In genomic region chr22:22710719-22711531, GRCh38 we compare ENCODE assay signal across 8 cellular contexts.
A peak's percentile ranks its signal among the peaks of the same experiment; 100 is the strongest.
DNase-seq lines count a peak whose midpoint lies in the region; ATAC-seq and TF ChIP-seq lines count a peak whose summit lies in the region.

No MANE protein-coding gene starts in this region.

- H3K36me3 Mint-ChIP-seq in dendritic cell treated with granulocyte-macrophage colony-stimulating factor and Interleukin-4, amounts not matched to agents 40 ng/mL and 50 ng/mL, for 4 days (ENCODE audit: low read depth): no peaks in the 10 kb centered on the region
- H3K36me3 Mint-ChIP-seq in mesothelial cell of epicardium: no peaks in the 10 kb centered on the region

- no peaks in the 10 kb centered on the region for H3K9me3 ChIP-seq in Karpas-422 (ENCODE audit: low read length)

- no peaks in the 10 kb centered on the region for H3K9me3 Mint-ChIP-seq in dendritic cell treated with granulocyte-macrophage colony-stimulating factor and Interleukin-4, amounts not matched to agents 40 ng/mL and 50 ng/mL, for 4 days
- H3K9me3 Mint-ChIP-seq in mesothelial cell of epicardium: no peaks in the 10 kb centered on the region

- peaks cover 45% of the 10 kb centered on the region for H3K4me1 ChIP-seq in Karpas-422 (ENCODE audit: low read length)

- H3K79me2 ChIP-seq in Karpas-422 (ENCODE audit: low read length): no peaks in the 10 kb centered on the region

- no peak overlapping the region for H3K4me3 Mint-ChIP-seq in dendritic cell treated with granulocyte-macrophage colony-stimulating factor and Interleukin-4, amounts not matched to agents 40 ng/mL and 50 ng/mL, for 4 days
- no peak overlapping the region for H3K4me3 Mint-ChIP-seq in mesothelial cell of epicardium

- H3K9me2 ChIP-seq in Karpas-422 (replicated peaks; ENCODE audit: insufficient read depth, low read length): no peaks in the 10 kb centered on the region

- ATAC-seq in GM19351 (IDR thresholded peaks at IDR 0.05; ENCODE audit: unreplicated experiment) (no peak), HG03457 (IDR thresholded peaks at IDR 0.05; ENCODE audit: unreplicated experiment) (no peak)

- H4K20me1 ChIP-seq in Karpas-422 (ENCODE audit: insufficient read depth, low read depth, low read length): no peaks in the 10 kb centered on the region

- peaks cover 13% of the 10 kb centered on the region for H3K27me3 Mint-ChIP-seq in dendritic cell treated with granulocyte-macrophage colony-stimulating factor and Interleukin-4, amounts not matched to agents 40 ng/mL and 50 ng/mL, for 4 days
- H3K27me3 Mint-ChIP-seq in mesothelial cell of epicardium (ENCODE audit: low read depth): peaks cover 87% of the 10 kb centered on the region

- no peak overlapping the region for H3K27ac ChIP-seq in Karpas-422 (ENCODE audit: low read length)

- no peak overlapping the region for H3K9ac ChIP-seq in Karpas-422 (ENCODE audit: low read length)

- peak; percentile 90 for TF ChIP-seq CTCF in mesothelial cell of epicardium (IDR thresholded peaks at IDR 0.05; ENCODE audit: unreplicated experiment)

- peak overlapping the region; percentile 6 for H3K27ac Mint-ChIP-seq in dendritic cell treated with granulocyte-macrophage colony-stimulating factor and Interleukin-4, amounts not matched to agents 40 ng/mL and 50 ng/mL, for 4 days
- no peak overlapping the region for H3K27ac Mint-ChIP-seq in mesothelial cell of epicardium

- no peak overlapping the region for H3K4me3 ChIP-seq in Karpas-422 (ENCODE audit: low read length)

- DNase-seq in EL (peak; percentile 18), Karpas-422 (peak; percentile 86), mesothelial cell of epicardium (ENCODE audit: low spot score in 2 of 2, unreplicated experiment in 2 of 2) (peak; percentile 51 to 82)
- peak; percentile 78 for DNase-seq in activated CD4-positive, alpha-beta T cell treated with anti-CD3 and anti-CD28 coated beads, Interleukin-2, amount 50 U/mL, for 1 hour
- peak; percentile 73 for DNase-seq in stimulated activated CD8-positive, alpha-beta memory T cell treated with anti-CD3 and anti-CD28 coated beads, Interleukin-7, amount 100 ng/mL, for 24 hours (ENCODE audit: low read depth)

- no peak overlapping the region for H2AFZ ChIP-seq in Karpas-422 (ENCODE audit: low read length)

- intact Hi-C loops in dendritic cell treated with granulocyte-macrophage colony-stimulating factor and Interleukin-4, amounts not matched to agents 40 ng/mL and 50 ng/mL, for 4 days (cut with micrococcal nuclease): loop anchor here (1.0 to 5.0 kb wide), 2 partner anchors 9 to 36 kb away; no protein-coding TSS in a partner anchor

- H3K4me1 Mint-ChIP-seq in dendritic cell treated with granulocyte-macrophage colony-stimulating factor and Interleukin-4, amounts not matched to agents 40 ng/mL and 50 ng/mL, for 4 days (ENCODE audit: low read depth): peaks cover 67% of the 10 kb centered on the region
- no peaks in the 10 kb centered on the region for H3K4me1 Mint-ChIP-seq in mesothelial cell of epicardium

- no peaks in the 10 kb centered on the region for H3K36me3 ChIP-seq in Karpas-422 (ENCODE audit: insufficient read depth, low read length)

- H3K27me3 ChIP-seq in Karpas-422 (ENCODE audit: low read length): no peaks in the 10 kb centered on the region

- no peak overlapping the region for H3K4me2 ChIP-seq in Karpas-422 (ENCODE audit: low read depth, low read length, poor library complexity, severe bottlenecking)

Comparison
In these comparisons a context has a peak if more than half of its experiments do, and no peak if none do; other contexts are left out.
1. DNase-seq: peak in every context shown above with its lines; median percentile 86 in Karpas-422; 78 in activated CD4-positive, alpha-beta T cell treated with anti-CD3 and anti-CD28 coated beads, Interleukin-2, amount 50 U/mL, for 1 hour; 73 in stimulated activated CD8-positive, alpha-beta memory T cell treated with anti-CD3 and anti-CD28 coated beads, Interleukin-7, amount 100 ng/mL, for 24 hours; 66 in mesothelial cell of epicardium; 18 in EL.